ENCODE assay signal across 8 cellular contexts in the genomic region with DNA sequence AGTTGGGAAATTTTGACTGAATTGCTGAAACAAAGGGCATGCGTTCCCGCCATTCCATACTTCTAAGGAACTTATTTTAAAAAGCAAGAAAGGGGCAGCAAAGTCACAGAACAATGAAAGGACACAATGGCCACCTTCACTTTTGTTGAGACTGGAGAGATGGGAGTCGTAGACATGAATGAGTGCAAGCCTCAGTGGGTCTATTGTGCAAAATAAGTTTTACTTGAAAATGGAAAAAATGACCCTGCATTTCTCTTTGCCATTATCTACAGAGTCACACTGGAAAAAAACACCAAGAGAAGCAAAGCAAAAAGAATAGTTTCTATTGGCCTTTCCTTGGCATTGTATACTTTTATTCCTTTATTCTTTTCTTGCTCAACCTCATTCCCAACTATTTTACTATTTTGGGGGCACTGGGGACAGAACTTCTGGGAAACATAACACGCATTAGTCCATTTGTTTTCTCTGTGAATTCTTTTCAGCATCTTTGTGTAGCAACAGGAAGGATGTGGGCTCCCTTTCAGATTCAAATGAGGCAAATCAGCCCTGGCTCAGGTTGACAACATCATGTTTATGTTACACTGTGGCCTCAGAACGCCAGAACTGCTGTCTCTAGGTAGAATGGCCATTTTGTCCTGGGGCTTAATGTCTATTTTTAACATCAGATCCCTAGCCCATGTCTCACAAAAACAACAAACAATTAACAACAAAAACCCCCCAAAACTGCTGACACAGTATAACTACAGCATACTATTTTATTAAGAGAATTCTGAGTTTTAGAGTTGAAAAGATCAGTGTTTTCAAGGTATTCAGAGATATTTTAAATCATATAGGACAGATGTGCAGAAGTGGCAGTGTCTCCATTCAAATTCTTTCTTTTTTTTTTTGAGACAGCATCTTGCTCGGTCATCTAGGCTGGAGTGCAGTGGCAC.
DNase-seq lines count a peak whose midpoint lies in the region; ATAC-seq and TF ChIP-seq lines count a peak whose summit lies in the region.

No MANE protein-coding gene starts in this region.

- H3K4me1 ChIP-seq in CD4-positive, CD25-positive, alpha-beta regulatory T cell (ENCODE audit: control insufficient read depth, insufficient read depth, low read length, poor library complexity, severe bottlenecking), result peaks cover 100% of the 10 kb centered on the region
- H3K4me1 ChIP-seq in tibial artery, result no peaks in the 10 kb centered on the region

- DNase-seq in CD4-positive, CD25-positive, alpha-beta regulatory T cell, result peak; percentile 52 to 89 (median 81)
- peak; percentile 79 for DNase-seq in Jurkat, Clone E6-1 (ENCODE audit: low read depth, low spot score)
- peak; percentile 90 to 95 for DNase-seq in cardiac fibroblast (ENCODE audit: low read depth in 2 of 2)
- no peak for DNase-seq in sciatic nerve (ENCODE audit: low spot score)
- no peak for DNase-seq in NCI-H128 (lab: John Stamatoyannopoulos, UW; ENCODE audit: unreplicated experiment)
- DNase-seq in tibial artery, result no peak
- no peak for DNase-seq in NCI-H1105 (lab: John Stamatoyannopoulos, UW)

- H3K4me3 ChIP-seq in CD4-positive, CD25-positive, alpha-beta regulatory T cell (ENCODE audit: low read depth, low read length), result peak overlapping the region; percentile 89
- H3K4me3 ChIP-seq in Jurkat, Clone E6-1 (ENCODE audit: low read length), result no peak overlapping the region
- H3K4me3 ChIP-seq in cardiac fibroblast (replicated peaks in 1 of 2; ENCODE audit: low read depth in 2 of 2, low read length in 2 of 2) (no peak overlapping the region), tibial artery (no peak overlapping the region)

- H3K27me3 Mint-ChIP-seq in CD4-positive, CD25-positive, alpha-beta regulatory T cell, result no peaks in the 10 kb centered on the region

- H3K27me3 ChIP-seq in CD4-positive, CD25-positive, alpha-beta regulatory T cell (ENCODE audit: control insufficient read depth, insufficient read depth, low read length), result no peaks in the 10 kb centered on the region
- no peaks in the 10 kb centered on the region for H3K27me3 ChIP-seq in tibial artery

- ATAC-seq in CD4-positive, CD25-positive, alpha-beta regulatory T cell (ENCODE audit: low read depth in 2 of 2), result peak; percentile 92 to 94
- peak; percentile 94 for ATAC-seq in GM21447 (IDR thresholded peaks at IDR 0.05; ENCODE audit: unreplicated experiment)
- peak; percentile 41 for ATAC-seq in sciatic nerve

- peak overlapping the region; percentile 98 for H3K27ac ChIP-seq in CD4-positive, CD25-positive, alpha-beta regulatory T cell (ENCODE audit: insufficient read depth, low read length, poor library complexity, severe bottlenecking)
- no peak overlapping the region for H3K27ac ChIP-seq in tibial artery

- TF ChIP-seq CTCF in cardiac fibroblast (IDR thresholded peaks at IDR 0.05; ENCODE audit: low read depth, low read length) (no peak), tibial artery (IDR thresholded peaks at IDR 0.05) (no peak)

- intact Hi-C loops in sciatic nerve (cut with DNase I), result no loop called here
- intact Hi-C loops in tibial artery (cut with DNase I; ENCODE audit: low total_unique reads), result no loop called here

- peaks cover 16% of the 10 kb centered on the region for H3K36me3 ChIP-seq in CD4-positive, CD25-positive, alpha-beta regulatory T cell (ENCODE audit: control insufficient read depth, insufficient read depth, low read length)
- H3K36me3 ChIP-seq in tibial artery, result no peaks in the 10 kb centered on the region

- H3K4me3 Mint-ChIP-seq in CD4-positive, CD25-positive, alpha-beta regulatory T cell, result peak overlapping the region; percentile 74 to 88 (median 81)

- H3K9me3 ChIP-seq in CD4-positive, CD25-positive, alpha-beta regulatory T cell (ENCODE audit: control insufficient read depth in 2 of 2, low read length in 2 of 2), result no peaks in the 10 kb centered on the region
- no peaks in the 10 kb centered on the region for H3K9me3 ChIP-seq in tibial artery

- peaks cover 58% of the 10 kb centered on the region for H3K36me3 Mint-ChIP-seq in CD4-positive, CD25-positive, alpha-beta regulatory T cell

- peaks cover 25 to 96% (median 83%) of the 10 kb centered on the region in 4 donors for H3K4me1 Mint-ChIP-seq in CD4-positive, CD25-positive, alpha-beta regulatory T cell

- H3K9me3 Mint-ChIP-seq in CD4-positive, CD25-positive, alpha-beta regulatory T cell, result no peaks in the 10 kb centered on the region

- peak overlapping the region; percentile 97 to 100 (median 99) for H3K27ac Mint-ChIP-seq in CD4-positive, CD25-positive, alpha-beta regulatory T cell

Comparison
In these comparisons a context has a peak if more than half of its experiments do, and no peak if none do; other contexts are left out.
1. ATAC-seq: peak in every context shown above with its lines; median percentile 94 in GM21447; 93 in CD4-positive, CD25-positive, alpha-beta regulatory T cell; 41 in sciatic nerve.
2. DNase-seq: peak in CD4-positive, CD25-positive, alpha-beta regulatory T cell (3 of 3), Jurkat, Clone E6-1 (single experiment) and cardiac fibroblast (2 of 2); none in sciatic nerve (single experiment), NCI-H128 (single experiment), tibial artery (0 of 2) and NCI-H1105 (single experiment).